17 cellular contexts compared by ENCODE assay signal in genomic region chr10:6305762-6306321, GRCh38.
"Had no signal": no experiment of that assay in that cellular context is flagged by ENCODE, and none has a peak within 500 bp of the region (broad histone marks: within the 10 kb centered on the region; RNA-seq: fewer than 3 reads in every experiment).

No MANE protein-coding gene starts in this region.

- DNase-seq: activated CD4-positive, alpha-beta T cell treated with anti-CD3 and anti-CD28 coated beads for 4 hours; activated naive CD4-positive, alpha-beta T cell treated with anti-CD3 and anti-CD28 coated beads for 36 hours; adrenal gland; cortex of kidney; effector memory CD4-positive, alpha-beta T cell; naive thymus-derived CD4-positive, alpha-beta T cell; nucleus accumbens; right cardiac atrium; stimulated activated naive CD4-positive, alpha-beta T cell; substantia nigra; T-cell; upper lobe of left lung had no signal

- H3K36me3 ChIP-seq: adrenal gland, gastroesophageal sphincter, upper lobe of left lung had no signal

- H3K9me3 ChIP-seq: adrenal gland, gastroesophageal sphincter had no signal

- H3K4me1 ChIP-seq: adrenal gland, gastroesophageal sphincter had no signal

- H3K27me3 Mint-ChIP-seq: central memory CD8-positive, alpha-beta T cell; naive thymus-derived CD4-positive, alpha-beta T cell; T-cell had no signal

- H3K27ac Mint-ChIP-seq: activated naive CD4-positive, alpha-beta T cell treated with anti-CD3 and anti-CD28 coated beads for 36 hours; naive thymus-derived CD4-positive, alpha-beta T cell; T-cell had no signal

- H3K9me3 Mint-ChIP-seq: activated naive CD4-positive, alpha-beta T cell treated with anti-CD3 and anti-CD28 coated beads for 36 hours had no signal

- H3K27ac ChIP-seq: adrenal gland, epithelial cell of prostate, gastroesophageal sphincter, VCaP had no signal

- H3K4me2 ChIP-seq: smooth muscle cell had no signal

- H3K4me3 Mint-ChIP-seq: activated naive CD4-positive, alpha-beta T cell treated with anti-CD3 and anti-CD28 coated beads for 36 hours; central memory CD8-positive, alpha-beta T cell; naive thymus-derived CD4-positive, alpha-beta T cell; T-cell had no signal

- H3K27me3 ChIP-seq: adrenal gland, gastroesophageal sphincter, upper lobe of left lung had no signal

- ATAC-seq: gastroesophageal sphincter; naive thymus-derived CD4-positive, alpha-beta T cell; right cardiac atrium; T-cell had no signal

- H3K4me3 ChIP-seq: adrenal gland, gastroesophageal sphincter, smooth muscle cell, upper lobe of left lung had no signal
